9 cellular contexts compared by ENCODE assay signal in genomic region chr2:181036848-181037603, GRCh38. TPM values are rescaled to one million over a fixed set of nuclear protein-coding genes. Genes with fewer than 3 reads are reported as not detected.
A peak's percentile ranks its signal among the peaks of the same experiment; 100 is the strongest.
DNase-seq lines count a peak whose midpoint lies in the region; ATAC-seq and TF ChIP-seq lines count a peak whose summit lies in the region.
"Had no signal": no experiment of that assay in that cellular context is flagged by ENCODE, and none has a peak within 500 bp of the region (broad histone marks: within the 10 kb centered on the region; RNA-seq: fewer than 3 reads in every experiment).

No MANE protein-coding gene starts in this region.

- no peaks in the 10 kb centered on the region for H3K9me3 ChIP-seq in CD8-positive, alpha-beta T cell (ENCODE audit: low read length)
- H3K9me3 ChIP-seq in Peyer's patch = no peaks in the 10 kb centered on the region
- H3K9me3 ChIP-seq: right lobe of liver had no signal

- H3K27ac ChIP-seq in CD8-positive, alpha-beta T cell (ENCODE audit: low read depth, low read length) = no peak overlapping the region
- H3K27ac ChIP-seq in epithelial cell of prostate = peak overlapping the region; percentile 84
- no peak overlapping the region for H3K27ac ChIP-seq in Peyer's patch
- H3K27ac ChIP-seq: right lobe of liver had no signal

- no peak overlapping the region for H3K4me3 Mint-ChIP-seq in CD8-positive, alpha-beta T cell
- no peak overlapping the region for H3K4me3 Mint-ChIP-seq in chondrocyte (ENCODE audit: unreplicated experiment)

- H3K27ac Mint-ChIP-seq in CD8-positive, alpha-beta T cell = no peak overlapping the region
- no peak overlapping the region for H3K27ac Mint-ChIP-seq in chondrocyte (ENCODE audit: unreplicated experiment)

- H3K4me1 Mint-ChIP-seq in CD8-positive, alpha-beta T cell (ENCODE audit: low read depth) = peaks cover 15% of the 10 kb centered on the region
- H3K4me1 Mint-ChIP-seq in chondrocyte (ENCODE audit: low read depth) = peaks cover 11% of the 10 kb centered on the region

- no peak for TF ChIP-seq CTCF in CD8-positive, alpha-beta T cell (IDR thresholded peaks at IDR 0.05)
- TF ChIP-seq CTCF in chondrocyte (IDR thresholded peaks at IDR 0.05) (no peak), Peyer's patch (IDR thresholded peaks at IDR 0.05) (no peak)

- no peaks in the 10 kb centered on the region for H3K36me3 Mint-ChIP-seq in CD8-positive, alpha-beta T cell
- H3K36me3 Mint-ChIP-seq in chondrocyte (ENCODE audit: low read depth) = no peaks in the 10 kb centered on the region

- intact Hi-C loops in CD8-positive, alpha-beta T cell (cut with DNase I, micrococcal nuclease) = no loop called here
- intact Hi-C loops in left ventricle myocardium superior (cut with micrococcal nuclease) = no loop called here

- H3K9me3 Mint-ChIP-seq in CD8-positive, alpha-beta T cell = no peaks in the 10 kb centered on the region
- H3K9me3 Mint-ChIP-seq in chondrocyte (ENCODE audit: low read depth) = no peaks in the 10 kb centered on the region

- ATAC-seq in CD8-positive, alpha-beta T cell = peak; percentile 52
- ATAC-seq in GM21381 (IDR thresholded peaks at IDR 0.05; ENCODE audit: unreplicated experiment) (peak; percentile 69), HG03571 (IDR thresholded peaks at IDR 0.05; ENCODE audit: unreplicated experiment) (peak; percentile 57), left ventricle myocardium superior (no peak)
- ATAC-seq: right lobe of liver had no signal

- CTCF ChIA-PET in CD8-positive, alpha-beta T cell (lab: Charles Lee) = interaction anchor here (1.4 kb wide), 1 partner anchor 913 kb away, joined by 4 read pairs; no protein-coding TSS in a partner anchor

- H3K4me1 ChIP-seq in CD8-positive, alpha-beta T cell (ENCODE audit: insufficient read depth, low read length) = no peaks in the 10 kb centered on the region
- H3K4me1 ChIP-seq in Peyer's patch = no peaks in the 10 kb centered on the region
- H3K4me1 ChIP-seq: right lobe of liver had no signal

- no peaks in the 10 kb centered on the region for H3K27me3 Mint-ChIP-seq in CD8-positive, alpha-beta T cell (ENCODE audit: low read depth)
- H3K27me3 Mint-ChIP-seq in chondrocyte (ENCODE audit: low read depth) = no peaks in the 10 kb centered on the region

- no peak for DNase-seq in CD8-positive, alpha-beta T cell
- DNase-seq in epithelial cell of prostate (ENCODE audit: low read depth, low spot score) (peak; percentile 36), NCI-H345 treated with DMSO at 0.1 percent for 48 hours (lab: John Stamatoyannopoulos, UW; ENCODE audit: unreplicated experiment) (no peak), left ventricle myocardium superior (no peak), chondrocyte (ENCODE audit: low spot score) (no peak), Peyer's patch (no peak)
- DNase-seq: right lobe of liver had no signal

- TF ChIP-seq POLR2A in Peyer's patch (IDR thresholded peaks at IDR 0.05) = no peak

- POLR2A ChIA-PET in CD8-positive, alpha-beta T cell (lab: Charles Lee) = interaction anchor here (0.9 kb wide), 1 partner anchor 11 kb away, joined by 3 read pairs; no protein-coding TSS in a partner anchor

- H3K4me3 ChIP-seq in CD8-positive, alpha-beta T cell (ENCODE audit: low read depth, low read length) = no peak overlapping the region
- no peak overlapping the region for H3K4me3 ChIP-seq in Peyer's patch
- H3K4me3 ChIP-seq: right lobe of liver had no signal

- no peaks in the 10 kb centered on the region for H3K27me3 ChIP-seq in CD8-positive, alpha-beta T cell (ENCODE audit: insufficient read depth, low read length)
- no peaks in the 10 kb centered on the region for H3K27me3 ChIP-seq in Peyer's patch
- H3K27me3 ChIP-seq: right lobe of liver had no signal

- H3K36me3 ChIP-seq in CD8-positive, alpha-beta T cell (ENCODE audit: insufficient read depth, low read length) = no peaks in the 10 kb centered on the region
- no peaks in the 10 kb centered on the region for H3K36me3 ChIP-seq in Peyer's patch
- H3K36me3 ChIP-seq: right lobe of liver had no signal

RNA-seq across cellular contexts. Expression of gene UBE2E3, which starts 56.6 kb away (rescaled TPM):
- total RNA-seq in CD8-positive, alpha-beta T cell = 10 to 100 TPM; 20.0 to 20.1 TPM
- total RNA-seq in left ventricle myocardium superior (57.5 TPM), chondrocyte (70.9 to 93.0 TPM (median 74.2 TPM) in 3 replicates), Peyer's patch (10 to 100 TPM; 52.3 to 96.6 (median 72.8) TPM)
